In genomic region chr6:143397229-143398222, GRCh38 we compare ENCODE assay signal across 1 cellular context.
TF ChIP-seq lines count a peak whose summit lies in the region.

No MANE protein-coding gene starts in this region.

TF ChIP-seq in HepG2, 621 proteins besides CTCF, POLR2A, EP300 and RAD21 (continued from another document and continues in another):
- TF ChIP-seq, protein P1, sequence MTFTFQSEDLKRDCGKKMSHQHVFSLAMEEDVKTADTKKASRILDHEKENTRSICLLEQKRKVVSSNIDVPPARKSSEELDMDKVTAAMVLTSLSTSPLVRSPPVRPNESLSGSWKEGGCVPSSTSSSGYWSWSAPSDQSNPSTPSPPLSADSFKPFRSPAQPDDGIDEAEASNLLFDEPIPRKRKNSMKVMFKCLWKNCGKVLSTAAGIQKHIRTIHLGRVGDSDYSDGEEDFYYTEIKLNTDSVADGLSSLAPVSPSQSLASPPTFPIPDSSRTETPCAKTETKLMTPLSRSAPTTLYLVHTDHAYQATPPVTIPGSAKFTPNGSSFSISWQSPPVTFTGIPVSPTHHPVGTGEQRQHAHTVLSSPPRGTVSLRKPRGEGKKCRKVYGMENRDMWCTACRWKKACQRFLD (CRISPR knock-in tag; IDR thresholded peaks at IDR 0.05; ENCODE audit: borderline replicate concordance), result no peak
- TF ChIP-seq, protein P2, sequence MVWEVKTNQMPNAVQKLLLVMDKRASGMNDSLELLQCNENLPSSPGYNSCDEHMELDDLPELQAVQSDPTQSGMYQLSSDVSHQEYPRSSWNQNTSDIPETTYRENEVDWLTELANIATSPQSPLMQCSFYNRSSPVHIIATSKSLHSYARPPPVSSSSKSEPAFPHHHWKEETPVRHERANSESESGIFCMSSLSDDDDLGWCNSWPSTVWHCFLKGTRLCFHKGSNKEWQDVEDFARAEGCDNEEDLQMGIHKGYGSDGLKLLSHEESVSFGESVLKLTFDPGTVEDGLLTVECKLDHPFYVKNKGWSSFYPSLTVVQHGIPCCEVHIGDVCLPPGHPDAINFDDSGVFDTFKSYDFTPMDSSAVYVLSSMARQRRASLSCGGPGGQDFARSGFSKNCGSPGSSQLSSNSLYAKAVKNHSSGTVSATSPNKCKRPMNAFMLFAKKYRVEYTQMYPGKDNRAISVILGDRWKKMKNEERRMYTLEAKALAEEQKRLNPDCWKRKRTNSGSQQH (CRISPR knock-in tag; IDR thresholded peaks at IDR 0.05; ENCODE audit: low read depth), result no peak
- TF ChIP-seq TRIM22 (IDR thresholded peaks at IDR 0.05) (no peak), BHLHE40 (IDR thresholded peaks at IDR 0.05; ENCODE audit: low read length) (peak; percentile 63; the same call in 1 of the 2 replicates), PCBP2 (optimal IDR thresholded peaks at IDR 0.05; ENCODE audit: low read depth, low read length, poor library complexity, severe bottlenecking) (no peak), ZSCAN21 (CRISPR knock-in tag; IDR thresholded peaks at IDR 0.05; ENCODE audit: borderline replicate concordance) (no peak), HNF1B (CRISPR knock-in tag; IDR thresholded peaks at IDR 0.05) (0 out of 2 replicates have a peak, but pooled peaks have one; percentile 61), RNF2 (conservative IDR thresholded peaks at IDR 0.05; ENCODE audit: low read depth) (no peak), USF2 (IDR thresholded peaks at IDR 0.05; ENCODE audit: low read depth, low read length) (no peak), USF2 (CRISPR knock-in tag; IDR thresholded peaks at IDR 0.05; ENCODE audit: borderline replicate concordance) (no peak), GFI1 (CRISPR knock-in tag; IDR thresholded peaks at IDR 0.05; ENCODE audit: borderline replicate concordance) (no peak), SMARCE1 (IDR thresholded peaks at IDR 0.05; ENCODE audit: borderline replicate concordance) (no peak), ZNF235 (CRISPR knock-in tag; IDR thresholded peaks at IDR 0.05; ENCODE audit: borderline replicate concordance) (no peak), ZNF296 (CRISPR knock-in tag; conservative IDR thresholded peaks at IDR 0.05) (no peak), TBL1XR1 (IDR thresholded peaks at IDR 0.05; ENCODE audit: borderline replicate concordance, low read length, partially characterized antibody) (peak; percentile 81), MED1 (CRISPR knock-in tag; IDR thresholded peaks at IDR 0.05) (peak; percentile 90), RFX3 (CRISPR knock-in tag; IDR thresholded peaks at IDR 0.05) (peak; percentile 88), RXRB (CRISPR knock-in tag; IDR thresholded peaks at IDR 0.05; ENCODE audit: borderline replicate concordance) (peak; percentile 96), KLF12 (CRISPR knock-in tag; IDR thresholded peaks at IDR 0.05; ENCODE audit: borderline replicate concordance) (no peak), GABPB1 (CRISPR knock-in tag; IDR thresholded peaks at IDR 0.05) (peak; percentile 51), ZNF260 (CRISPR knock-in tag; IDR thresholded peaks at IDR 0.05; ENCODE audit: borderline replicate concordance, low read depth) (no peak), ZNF816 (CRISPR knock-in tag; IDR thresholded peaks at IDR 0.05; ENCODE audit: borderline replicate concordance) (no peak; the same call in 1 of the 2 replicates), GATAD1 (CRISPR knock-in tag; IDR thresholded peaks at IDR 0.05) (no peak; the same call in 1 of the 2 replicates), ZNF264 (CRISPR knock-in tag; IDR thresholded peaks at IDR 0.05) (peak; percentile 63; the same call in 1 of the 2 replicates), NFIB (CRISPR knock-in tag; IDR thresholded peaks at IDR 0.05; ENCODE audit: borderline replicate concordance) (no peak), TGIF2 (CRISPR knock-in tag; IDR thresholded peaks at IDR 0.05) (peak; percentile 69; the same call in 1 of the 2 replicates), E2F1 (CRISPR knock-in tag; IDR thresholded peaks at IDR 0.05) (no peak), MNT (IDR thresholded peaks at IDR 0.05) (no peak), KAT7 (CRISPR knock-in tag; IDR thresholded peaks at IDR 0.05; ENCODE audit: borderline replicate concordance) (0 out of 2 replicates have a peak, but pooled peaks have one; percentile 21), ZNF607 (CRISPR knock-in tag; IDR thresholded peaks at IDR 0.05; ENCODE audit: borderline replicate concordance) (no peak), ZNF564 (CRISPR knock-in tag; IDR thresholded peaks at IDR 0.05) (no peak), ZNF282 (IDR thresholded peaks at IDR 0.05; ENCODE audit: partially characterized antibody) (no peak), TFAP4 (IDR thresholded peaks at IDR 0.05; ENCODE audit: borderline replicate concordance, low read depth) (peak; percentile 88), ZNF720 (CRISPR knock-in tag; IDR thresholded peaks at IDR 0.05) (no peak), NR2F6 (IDR thresholded peaks at IDR 0.05) (peak; percentile 89), NR2F6 (CRISPR knock-in tag; IDR thresholded peaks at IDR 0.05) (peak; percentile 96), ZSCAN20 (CRISPR knock-in tag; IDR thresholded peaks at IDR 0.05; ENCODE audit: borderline replicate concordance) (no peak), FOXC1 (CRISPR knock-in tag; IDR thresholded peaks at IDR 0.05; ENCODE audit: borderline replicate concordance) (no peak), ZNF101 (CRISPR knock-in tag; IDR thresholded peaks at IDR 0.05; ENCODE audit: borderline replicate concordance, low read depth) (peak; percentile 48; the same call in 1 of the 2 replicates), ATF4 (CRISPR knock-in tag; IDR thresholded peaks at IDR 0.05) (peak in 1 of 2 experiments; percentile 81; a peak in 2 of 4 replicates), NRL (CRISPR knock-in tag; IDR thresholded peaks at IDR 0.05; ENCODE audit: borderline replicate concordance) (no peak), PHF20 (CRISPR knock-in tag; IDR thresholded peaks at IDR 0.05) (no peak), GPN1 (CRISPR knock-in tag; IDR thresholded peaks at IDR 0.05; ENCODE audit: borderline replicate concordance) (no peak), FOXA1 (IDR thresholded peaks at IDR 0.05) (no peak), FOXA1 (CRISPR knock-in tag; IDR thresholded peaks at IDR 0.05) (peak; percentile 5; the same call in 1 of the 2 replicates), NFYC (CRISPR knock-in tag; IDR thresholded peaks at IDR 0.05) (peak; percentile 15; the same call in 1 of the 2 replicates)
- TF ChIP-seq, protein P3, sequence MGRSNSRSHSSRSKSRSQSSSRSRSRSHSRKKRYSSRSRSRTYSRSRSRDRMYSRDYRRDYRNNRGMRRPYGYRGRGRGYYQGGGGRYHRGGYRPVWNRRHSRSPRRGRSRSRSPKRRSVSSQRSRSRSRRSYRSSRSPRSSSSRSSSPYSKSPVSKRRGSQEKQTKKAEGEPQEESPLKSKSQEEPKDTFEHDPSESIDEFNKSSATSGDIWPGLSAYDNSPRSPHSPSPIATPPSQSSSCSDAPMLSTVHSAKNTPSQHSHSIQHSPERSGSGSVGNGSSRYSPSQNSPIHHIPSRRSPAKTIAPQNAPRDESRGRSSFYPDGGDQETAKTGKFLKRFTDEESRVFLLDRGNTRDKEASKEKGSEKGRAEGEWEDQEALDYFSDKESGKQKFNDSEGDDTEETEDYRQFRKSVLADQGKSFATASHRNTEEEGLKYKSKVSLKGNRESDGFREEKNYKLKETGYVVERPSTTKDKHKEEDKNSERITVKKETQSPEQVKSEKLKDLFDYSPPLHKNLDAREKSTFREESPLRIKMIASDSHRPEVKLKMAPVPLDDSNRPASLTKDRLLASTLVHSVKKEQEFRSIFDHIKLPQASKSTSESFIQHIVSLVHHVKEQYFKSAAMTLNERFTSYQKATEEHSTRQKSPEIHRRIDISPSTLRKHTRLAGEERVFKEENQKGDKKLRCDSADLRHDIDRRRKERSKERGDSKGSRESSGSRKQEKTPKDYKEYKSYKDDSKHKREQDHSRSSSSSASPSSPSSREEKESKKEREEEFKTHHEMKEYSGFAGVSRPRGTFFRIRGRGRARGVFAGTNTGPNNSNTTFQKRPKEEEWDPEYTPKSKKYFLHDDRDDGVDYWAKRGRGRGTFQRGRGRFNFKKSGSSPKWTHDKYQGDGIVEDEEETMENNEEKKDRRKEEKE (IDR thresholded peaks at IDR 0.05), result no peak
- TF ChIP-seq, protein P4, sequence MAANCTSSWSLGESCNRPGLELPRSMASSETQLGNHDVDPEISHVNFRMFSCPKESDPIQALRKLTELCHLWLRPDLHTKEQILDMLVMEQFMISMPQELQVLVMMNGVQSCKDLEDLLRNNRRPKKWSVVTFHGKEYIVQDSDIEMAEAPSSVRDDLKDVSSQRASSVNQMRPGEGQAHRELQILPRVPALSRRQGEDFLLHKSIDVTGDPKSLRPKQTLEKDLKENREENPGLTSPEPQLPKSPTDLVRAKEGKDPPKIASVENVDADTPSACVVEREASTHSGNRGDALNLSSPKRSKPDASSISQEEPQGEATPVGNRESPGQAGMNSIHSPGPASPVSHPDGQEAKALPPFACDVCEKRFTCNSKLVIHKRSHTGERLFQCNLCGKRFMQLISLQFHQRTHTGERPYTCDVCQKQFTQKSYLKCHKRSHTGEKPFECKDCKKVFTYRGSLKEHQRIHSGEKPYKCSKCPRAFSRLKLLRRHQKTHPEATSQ (CRISPR knock-in tag; IDR thresholded peaks at IDR 0.05; ENCODE audit: borderline replicate concordance), result peak; percentile 86; the same call in 1 of the 2 replicates
